In genomic region chrX:110003167-110004156, GRCh38 we compare ENCODE assay signal across 8 cellular contexts. TPM values are rescaled to one million over a fixed set of nuclear protein-coding genes. Genes with fewer than 3 reads are reported as not detected.
A peak's percentile ranks its signal among the peaks of the same experiment; 100 is the strongest.
DNase-seq lines count a peak whose midpoint lies in the region; ATAC-seq and TF ChIP-seq lines count a peak whose summit lies in the region.

No MANE protein-coding gene starts in this region.

- no peak for TF ChIP-seq CTCF in brain (conservative IDR thresholded peaks at IDR 0.05)

- no peaks in the 10 kb centered on the region for H3K27me3 ChIP-seq in layer of hippocampus (ENCODE audit: control insufficient read depth, insufficient read depth, low read length)

- H3K27ac ChIP-seq in layer of hippocampus (ENCODE audit: low read depth, low read length) (peak overlapping the region; percentile 65), substantia nigra (ENCODE audit: low read depth, low read length, poor library complexity, severe bottlenecking) (peak overlapping the region; percentile 51)

- DNase-seq in AG08396 (ENCODE audit: low spot score) = peak; percentile 15
- peak; percentile 59 for DNase-seq in NCI-H69 (lab: John Stamatoyannopoulos, UW)
- peak in 6 of 49 donors; percentile 7 to 47 (median 16) for DNase-seq in substantia nigra (lab: John Stamatoyannopoulos, UW)
- DNase-seq in MV-4-11 (lab: John Stamatoyannopoulos, UW) = no peak
- DNase-seq in NCI-H345 (lab: John Stamatoyannopoulos, UW) = no peak

- ATAC-seq in GM19025 (IDR thresholded peaks at IDR 0.05; ENCODE audit: low read depth, unreplicated experiment) = peak; percentile 2

- H3K4me1 Mint-ChIP-seq in brain = peaks cover 60% of the 10 kb centered on the region

- H3K27me3 Mint-ChIP-seq in brain = peaks cover 17% of the 10 kb centered on the region

- peak overlapping the region; percentile 89 to 96 (median 92) for H3K4me3 Mint-ChIP-seq in brain

- peak overlapping the region; percentile 82 to 94 (median 88) for H3K27ac Mint-ChIP-seq in brain

- peaks cover 0 to 2% (median 0%) of the 10 kb centered on the region in 5 experiments for H3K9me3 Mint-ChIP-seq in brain

- H3K36me3 Mint-ChIP-seq in brain = peaks cover 4% of the 10 kb centered on the region

RNA-seq across cellular contexts. Expression of gene TMEM164, which starts 0.5 kb away (rescaled TPM):
- polyA plus RNA-seq in brain (ENCODE audit: insufficient read depth, low read depth, low replicate concordance) = 45.8 TPM

Comparison
In these comparisons a context has a peak if more than half of its experiments do, and no peak if none do; other contexts are left out.
1. DNase-seq: peak in AG08396 (single experiment) and NCI-H69 (single experiment); none in MV-4-11 (single experiment) and NCI-H345 (single experiment).